ENCODE assay signal across 9 cellular contexts in the genomic region with DNA sequence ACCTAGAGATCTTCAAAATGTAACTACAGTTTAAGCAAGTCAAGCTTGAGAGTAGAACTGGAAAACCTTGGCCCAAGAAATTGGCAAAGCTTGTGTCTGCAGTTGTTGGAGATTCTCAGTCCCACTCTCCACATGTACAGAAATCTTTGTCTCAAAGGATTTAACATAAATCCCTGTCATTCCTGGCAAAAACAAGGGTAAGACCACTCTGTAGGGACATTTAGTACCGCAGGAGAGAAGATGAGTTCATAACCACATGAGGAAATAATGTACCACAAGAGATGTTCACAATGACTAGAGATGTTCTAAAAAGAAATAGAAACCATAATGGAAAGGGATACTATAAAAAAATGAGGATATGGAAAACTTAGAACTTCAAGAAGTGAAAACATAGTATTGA.
DNase-seq lines count a peak whose midpoint lies in the region; ATAC-seq, FAIRE-seq and TF ChIP-seq lines count a peak whose summit lies in the region.
"Had no signal": no experiment of that assay in that cellular context is flagged by ENCODE, and none has a peak within 500 bp of the region (broad histone marks: within the 10 kb centered on the region; RNA-seq: fewer than 3 reads in every experiment).

No MANE protein-coding gene starts in this region.

- no peak overlapping the region for H3K4me3 ChIP-seq in mesodermal cell (ENCODE audit: extremely low read depth, insufficient read depth, low read length, poor library complexity, severe bottlenecking)

- no CpG with 5 or more reads among the region's 1 CpG for WGBS in mesodermal cell (ENCODE audit: insufficient coverage in 2 of 2), 2 experiments

- H3K4me1 ChIP-seq in mesodermal cell (ENCODE audit: control insufficient read depth, insufficient read depth, low read length, poor library complexity, severe bottlenecking) = peaks cover under 1% of the 10 kb centered on the region

- peaks cover 70% of the 10 kb centered on the region for H3K36me3 ChIP-seq in mesodermal cell (ENCODE audit: control insufficient read depth, insufficient read depth, low read length)

- POLR2A ChIA-PET in CD4-positive, alpha-beta T cell (lab: Charles Lee) = interaction anchor here (0.8 to 7.5 kb wide), 6 partner anchors 10 to 124 kb away, joined by 3 to 83 read pairs (median 6); a partner anchor contains a TSS

- FAIRE-seq in GM18507 (lab: Jason Lieb, UNC) (peak; percentile 35), RCC 7860 (lab: Jason Lieb, UNC) (no peak)

- H3K27ac ChIP-seq in CD4-positive, alpha-beta T cell (ENCODE audit: low read depth, low read length) = peak overlapping the region; percentile 46
- peak overlapping the region; percentile 29 for H3K27ac ChIP-seq in mesodermal cell (ENCODE audit: low read depth, low read length, severe bottlenecking)

- no peaks in the 10 kb centered on the region for H3K9me3 Mint-ChIP-seq in CD4-positive, alpha-beta T cell
- H3K9me3 Mint-ChIP-seq in activated naive CD8-positive, alpha-beta T cell (ENCODE audit: low read depth) = no peaks in the 10 kb centered on the region

- no peak for ATAC-seq in CD4-positive, alpha-beta T cell (ENCODE audit: poor library complexity)
- ATAC-seq: left colon had no signal

- peaks cover 59% of the 10 kb centered on the region for H3K4me1 Mint-ChIP-seq in CD4-positive, alpha-beta T cell (ENCODE audit: low read depth)
- H3K4me1 Mint-ChIP-seq in activated naive CD8-positive, alpha-beta T cell (ENCODE audit: low read depth) = peaks cover 82% of the 10 kb centered on the region

- CTCF ChIA-PET in CD4-positive, alpha-beta T cell (lab: Charles Lee) = interaction anchor here (1.1 to 3.7 kb wide), 3 partner anchors 12 to 119 kb away, joined by 3 to 18 read pairs (median 3); no protein-coding TSS in a partner anchor

- peak overlapping the region; percentile 96 for H3K27ac Mint-ChIP-seq in CD4-positive, alpha-beta T cell
- peak overlapping the region; percentile 98 for H3K27ac Mint-ChIP-seq in activated naive CD8-positive, alpha-beta T cell

- TF ChIP-seq CTCF in CD4-positive, alpha-beta T cell (IDR thresholded peaks at IDR 0.05) = no peak

- no peaks in the 10 kb centered on the region for H3K27me3 ChIP-seq in CD4-positive, alpha-beta T cell (ENCODE audit: control insufficient read depth, insufficient read depth, low read length)

- no peak for DNase-seq in CD4-positive, alpha-beta T cell
- DNase-seq in GM18507 (ENCODE audit: extremely low spot score, insufficient read length, low read depth) (no peak), RCC 7860 (ENCODE audit: low spot score) (no peak), mucosa of gallbladder (ENCODE audit: low spot score) (no peak), NCI-H2227 treated with DMSO at 0.1 percent for 48 hours (lab: John Stamatoyannopoulos, UW) (no peak)
- DNase-seq: left colon, NCI-H524 had no signal

- H3K9me3 ChIP-seq in CD4-positive, alpha-beta T cell (ENCODE audit: control insufficient read depth, low read length) = no peaks in the 10 kb centered on the region
- H3K9me3 ChIP-seq in mesodermal cell (ENCODE audit: control insufficient read depth, low read length) = no peaks in the 10 kb centered on the region

- no peaks in the 10 kb centered on the region for H3K27me3 Mint-ChIP-seq in CD4-positive, alpha-beta T cell
- H3K27me3 Mint-ChIP-seq in activated naive CD8-positive, alpha-beta T cell = no peaks in the 10 kb centered on the region

- no peak overlapping the region for H3K4me3 Mint-ChIP-seq in CD4-positive, alpha-beta T cell
- peak overlapping the region; percentile 84 for H3K4me3 Mint-ChIP-seq in activated naive CD8-positive, alpha-beta T cell

- intact Hi-C loops in CD4-positive, alpha-beta T cell (cut with DNase I, micrococcal nuclease) = loop anchor here in 1 of 2 experiments (1.0 kb wide), 1 partner anchor 23 kb away; no protein-coding TSS in a partner anchor

- peaks cover 62% of the 10 kb centered on the region for H3K36me3 Mint-ChIP-seq in CD4-positive, alpha-beta T cell (ENCODE audit: low read depth)
- peaks cover 35% of the 10 kb centered on the region for H3K36me3 Mint-ChIP-seq in activated naive CD8-positive, alpha-beta T cell
